Comparison of ENCODE assay signal across 8 cellular contexts in the genomic region with DNA sequence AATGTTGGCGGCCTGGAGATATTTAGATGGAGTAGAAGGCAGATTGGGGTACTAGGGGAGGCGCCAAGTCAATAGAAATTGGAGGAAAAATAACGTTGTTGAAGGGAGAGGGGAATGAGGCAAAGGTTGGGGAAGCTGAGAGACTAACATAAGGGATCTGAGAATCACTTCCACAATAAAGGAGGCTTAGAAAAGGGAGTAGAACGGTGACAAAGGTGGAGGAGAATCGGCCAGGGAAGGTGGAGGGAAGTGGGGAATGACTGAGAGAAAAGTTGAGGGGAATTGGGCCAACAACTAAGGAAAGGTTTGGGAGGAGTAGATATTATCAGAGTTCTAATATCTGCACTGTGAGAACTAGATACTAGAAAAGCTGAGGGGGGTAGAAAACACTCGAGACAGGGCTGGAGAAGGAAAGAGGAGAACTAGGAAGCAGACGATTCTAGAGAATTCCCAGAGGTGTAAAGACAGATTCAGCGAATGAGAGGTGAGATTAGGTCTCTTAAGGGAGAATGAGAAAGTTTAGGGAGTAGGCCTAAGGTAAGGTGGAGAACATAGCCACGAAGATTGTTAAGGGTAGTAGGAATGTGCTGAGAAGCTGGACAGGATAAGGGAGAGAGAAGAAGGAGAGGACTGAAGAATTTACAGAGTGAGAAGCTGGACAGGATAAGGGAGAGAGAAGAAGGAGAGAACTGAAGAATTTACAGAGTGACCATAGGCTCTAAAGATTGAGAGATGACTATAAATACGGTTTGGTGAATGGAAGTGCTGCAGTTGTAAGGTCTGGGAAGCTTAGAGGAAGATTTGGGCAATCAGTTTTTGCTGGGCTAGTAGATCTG. TPM values are rescaled to one million over a fixed set of nuclear protein-coding genes. Genes with fewer than 3 reads are reported as not detected.
A peak's percentile ranks its signal among the peaks of the same experiment; 100 is the strongest.
DNase-seq lines count a peak whose midpoint lies in the region; ATAC-seq and TF ChIP-seq lines count a peak whose summit lies in the region.

No MANE protein-coding gene starts in this region.

- RAD21 ChIA-PET in HCT116 (lab: Charles Lee; ENCODE audit: low non-redundant PET in 1 of 2, low total read pairs in 2 of 2, uncharacterized antibody in 2 of 2, unreplicated experiment in 2 of 2) = interaction anchor here in 1 of 2 experiments (0.6 kb wide), 1 partner anchor 383 kb away, joined by 3 read pairs; no protein-coding TSS in a partner anchor

- H3K36me3 Mint-ChIP-seq in type B pancreatic cell = peaks cover 13% of the 10 kb centered on the region

- H3K4me3 ChIP-seq in HCT116 (replicated peaks in 1 of 2; ENCODE audit: low read depth in 1 of 2, low read length in 2 of 2) (peak overlapping the region; percentile 86 to 94), WERI-Rb-1 (ENCODE audit: low read depth, low read length) (peak overlapping the region; percentile 80), iPS-20b (ENCODE audit: low read length) (peak overlapping the region; percentile 90), testis (peak overlapping the region; percentile 78 to 87)

- H3K27ac ChIP-seq in HCT116 (ENCODE audit: low read depth, low read length) (peak overlapping the region; percentile 66), WERI-Rb-1 (peak overlapping the region; percentile 70), iPS-20b (ENCODE audit: low read length) (no peak overlapping the region), testis (peak overlapping the region; percentile 77 to 91)

- no peak for TF ChIP-seq CTCF in HCT116 (IDR thresholded peaks at IDR 0.05 in 2 of 3, conservative IDR thresholded peaks at IDR 0.05 in 1 of 3; ENCODE audit: borderline replicate concordance in 1 of 3, insufficient read depth in 1 of 3, low read depth in 2 of 3, low read length in 2 of 3)
- TF ChIP-seq CTCF in WERI-Rb-1 (IDR thresholded peaks at IDR 0.05; ENCODE audit: low read depth, low read length) = no peak
- TF ChIP-seq CTCF in testis (IDR thresholded peaks at IDR 0.05) = no peak
- TF ChIP-seq CTCF in type B pancreatic cell (conservative IDR thresholded peaks at IDR 0.05) = no peak

- TF ChIP-seq POLR2A in HCT116 (IDR thresholded peaks at IDR 0.05; ENCODE audit: borderline replicate concordance, extremely low read depth, insufficient read depth, insufficient read length) (no peak), testis (IDR thresholded peaks at IDR 0.05) (no peak)

- peak overlapping the region; percentile 89 for H3K9ac ChIP-seq in HCT116 (ENCODE audit: low read length)
- peak overlapping the region; percentile 81; the same call in 1 of the 2 replicates for H3K9ac ChIP-seq in iPS-20b (ENCODE audit: low read depth, low read length)

- no peak overlapping the region for H3K27ac Mint-ChIP-seq in type B pancreatic cell

- intact Hi-C loops in HCT116 (cut with micrococcal nuclease) = loop anchor here (1.0 to 5.0 kb wide), 2 partner anchors 190 to 207 kb away; partner anchors contain the start of gene UCP2
- intact Hi-C loops in testis (cut with DNase I; ENCODE audit: low total_unique reads) = no loop called here

- no peaks in the 10 kb centered on the region for H3K27me3 Mint-ChIP-seq in type B pancreatic cell

- TF ChIP-seq RAD21 in HCT116 (IDR thresholded peaks at IDR 0.05; ENCODE audit: low read depth) = no peak

- POLR2A ChIA-PET in HCT116 (lab: Charles Lee) = interaction anchor here (1.4 to 1.6 kb wide), 3 partner anchors 10 to 43 kb away, joined by 3 to 8 read pairs (median 6); no protein-coding TSS in a partner anchor

- H3K4me1 Mint-ChIP-seq in type B pancreatic cell (ENCODE audit: unreplicated experiment) = peaks cover 10% of the 10 kb centered on the region

- peaks cover 82% of the 10 kb centered on the region for H3K79me2 ChIP-seq in HCT116 (ENCODE audit: insufficient read depth, low read length)

- H4K20me1 ChIP-seq in HCT116 (ENCODE audit: insufficient read depth) = 0 out of 2 replicates have a peak, but pooled peaks cover 3% of the 10 kb centered on the region

- CTCF ChIA-PET in HCT116 (lab: Charles Lee) = interaction anchor here (1.1 kb wide), 1 partner anchor 217 kb away, joined by 3 read pairs; no protein-coding TSS in a partner anchor

- H3K9me3 ChIP-seq in HCT116 (ENCODE audit: control insufficient read depth in 1 of 2, insufficient read depth in 1 of 2, low read depth in 1 of 2, low read length in 2 of 2) = no peaks in the 10 kb centered on the region
- no peaks in the 10 kb centered on the region for H3K9me3 ChIP-seq in WERI-Rb-1 (ENCODE audit: severe bottlenecking)
- H3K9me3 ChIP-seq in iPS-20b (ENCODE audit: insufficient read depth, low read depth, low read length) = no peaks in the 10 kb centered on the region
- no peaks in the 10 kb centered on the region for H3K9me3 ChIP-seq in testis

- WGBS in testis, 2 donors = 9 to 11% methylated on average over 10 of the region's 10 CpGs

- no TSS peak for BruUV-seq in HCT116 (replicated peaks; lab: Mats Ljungman, UMichigan)

- no peaks in the 10 kb centered on the region for H3K9me2 ChIP-seq in HCT116 (ENCODE audit: insufficient read depth)

- no peak overlapping the region for H2AFZ ChIP-seq in HCT116 (ENCODE audit: low read depth, low read length, poor library complexity, severe bottlenecking)

- H3K4me1 ChIP-seq in HCT116 (ENCODE audit: control insufficient read depth in 1 of 2, insufficient read depth in 2 of 2, low read length in 2 of 2) (peaks cover 12 to 18% of the 10 kb centered on the region in 2 experiments; a peak in 2 of 4 replicates), iPS-20b (ENCODE audit: insufficient read depth, low read length) (peaks cover 11% of the 10 kb centered on the region; the same call in 1 of the 2 replicates), testis (peaks cover 18% of the 10 kb centered on the region)

- no peak overlapping the region for H3K4me3 Mint-ChIP-seq in type B pancreatic cell

- no peaks in the 10 kb centered on the region for H3K27me3 ChIP-seq in HCT116 (ENCODE audit: insufficient read depth, low read length)
- H3K27me3 ChIP-seq in WERI-Rb-1 (ENCODE audit: insufficient read depth, low read depth, severe bottlenecking) = no peaks in the 10 kb centered on the region
- H3K27me3 ChIP-seq in iPS-20b (ENCODE audit: insufficient read depth, low read length) = no peaks in the 10 kb centered on the region
- H3K27me3 ChIP-seq in testis = no peaks in the 10 kb centered on the region

- H3K9me3 Mint-ChIP-seq in type B pancreatic cell = no peaks in the 10 kb centered on the region

- ATAC-seq in HCT116 (no peak), GM21619 (IDR thresholded peaks at IDR 0.05; ENCODE audit: unreplicated experiment) (no peak)

- DNase-seq in HCT116 (ENCODE audit: low read depth, low spot score) = no peak
- no peak for DNase-seq in WERI-Rb-1
- no peak for DNase-seq in testis
- DNase-seq in mesenteric fat pad (ENCODE audit: low spot score) = no peak
- no peak for DNase-seq in type B pancreatic cell (ENCODE audit: extremely low spot score, unreplicated experiment)
- no peak for DNase-seq in activated T-cell treated with anti-CD3 and anti-CD28 coated beads, Interleukin-2, amount 50 U/mL, for 1 hour

- H3K36me3 ChIP-seq in HCT116 (ENCODE audit: control insufficient read depth in 1 of 2, insufficient read depth in 2 of 2, low read length in 2 of 2) (peaks cover 11 to 13% of the 10 kb centered on the region in 2 experiments), WERI-Rb-1 (peaks cover 39% of the 10 kb centered on the region), iPS-20b (ENCODE audit: insufficient read depth, low read depth, low read length) (peaks cover 16% of the 10 kb centered on the region; the same call in 1 of the 2 replicates), testis (ENCODE audit: low read depth, missing control alignments) (no peaks in the 10 kb centered on the region)

- H3K4me2 ChIP-seq in HCT116 (ENCODE audit: low read length) = peak overlapping the region; percentile 90

TF ChIP-seq in HCT116, 20 proteins besides CTCF, POLR2A, EP300 and RAD21 (continues in another document):
- TF ChIP-seq CEBPB (IDR thresholded peaks at IDR 0.05; ENCODE audit: low read depth) (no peak), EZH2phosphoT487 (IDR thresholded peaks at IDR 0.05; ENCODE audit: borderline replicate concordance) (no peak), JUND (IDR thresholded peaks at IDR 0.05) (no peak), ELF1 (IDR thresholded peaks at IDR 0.05; ENCODE audit: borderline replicate concordance, low read depth) (no peak), FOSL1 (IDR thresholded peaks at IDR 0.05; ENCODE audit: low read depth) (no peak), EZH2 (IDR thresholded peaks at IDR 0.05) (no peak), SRF (IDR thresholded peaks at IDR 0.05; ENCODE audit: low read depth) (no peak), EGR1 (IDR thresholded peaks at IDR 0.05; ENCODE audit: low read depth) (no peak)

RNA-seq across cellular contexts. Expression of gene PPME1, which starts 0.8 kb away (rescaled TPM):
- total RNA-seq in HCT116 (2021; ENCODE audit: unreplicated experiment) (68.3 TPM), testis (10 to 100 TPM; 67.1 to 68.9 TPM), mesenteric fat pad (35.4 TPM), type B pancreatic cell (ENCODE audit: low replicate concordance) (44.8 and 45.0 TPM in 2 replicates)
- 56.9 and 72.0 TPM in 2 replicates for polyA plus RNA-seq in HCT116 (2012)
- 90.9 TPM for polyA plus RNA-seq in testis (ENCODE audit: insufficient read depth, low read depth, low replicate concordance)

RNA-seq across cellular contexts. Expression of gene C2CD3, which starts 1.0 kb away (rescaled TPM):
- 30.6 TPM for total RNA-seq in HCT116 (2021; ENCODE audit: unreplicated experiment)
- polyA plus RNA-seq in HCT116 (2012) = 14.8 and 16.4 TPM in 2 replicates
- 10 to 100 TPM; 59.0 to 89.4 TPM for total RNA-seq in testis
- 56.1 TPM for polyA plus RNA-seq in testis (ENCODE audit: insufficient read depth, low read depth, low replicate concordance)
- total RNA-seq in mesenteric fat pad = 18.0 TPM
- 34.2 and 36.8 TPM in 2 replicates for total RNA-seq in type B pancreatic cell (ENCODE audit: low replicate concordance)
